Comparison of ENCODE assay signal across 13 cellular contexts in the genomic region with DNA sequence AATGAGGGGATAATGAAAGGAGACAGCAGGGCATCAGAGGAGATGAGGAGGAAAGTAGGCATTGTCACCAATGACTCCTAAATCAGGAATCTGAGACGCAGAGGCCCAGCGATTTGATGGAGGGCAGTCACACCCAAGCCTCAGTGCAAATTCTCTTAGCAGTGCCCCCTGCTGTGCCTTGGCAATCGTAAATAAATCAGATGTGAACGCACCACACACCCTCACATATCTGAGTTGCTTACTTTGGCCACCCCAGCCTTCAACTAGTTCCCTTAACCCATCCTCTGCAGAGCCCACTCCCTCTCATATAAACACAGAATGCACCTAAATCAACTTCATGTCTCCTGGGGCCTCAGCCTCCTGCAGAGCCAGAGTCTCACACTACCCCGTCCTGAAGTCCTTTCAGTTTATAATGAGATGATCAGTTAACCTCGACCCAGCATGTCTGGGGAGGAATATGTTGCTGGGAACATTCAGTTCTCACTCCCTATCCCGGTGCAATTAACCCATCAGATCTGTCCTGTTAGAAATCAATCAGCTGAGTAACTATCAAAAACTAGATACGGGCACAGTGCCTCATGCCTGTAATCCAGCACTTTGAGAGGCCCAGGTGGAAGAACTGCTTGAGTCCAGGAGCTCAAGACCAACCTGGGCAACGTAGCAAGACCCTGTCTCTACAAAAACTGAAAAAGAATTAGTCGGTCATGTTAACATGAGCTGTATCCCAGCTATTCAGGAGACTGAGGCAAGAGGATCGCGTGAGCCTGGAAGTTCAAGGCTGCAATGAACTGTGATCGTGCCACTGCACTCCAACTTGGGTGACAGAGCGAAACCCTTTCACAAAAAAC.
DNase-seq lines count a peak whose midpoint lies in the region; ATAC-seq, FAIRE-seq and TF ChIP-seq lines count a peak whose summit lies in the region.
"Had no signal": no experiment of that assay in that cellular context is flagged by ENCODE, and none has a peak within 500 bp of the region (broad histone marks: within the 10 kb centered on the region; RNA-seq: fewer than 3 reads in every experiment).

No MANE protein-coding gene starts in this region.

- no peak for TF ChIP-seq CTCF in GM13976 (IDR thresholded peaks at IDR 0.05; ENCODE audit: borderline replicate concordance, control extremely low read depth, extremely low read depth, insufficient read depth, missing control alignments)

- H3K9me3 Mint-ChIP-seq in activated naive CD8-positive, alpha-beta T cell treated with anti-CD3 and anti-CD28 coated beads for 36 hours = peaks cover 7% of the 10 kb centered on the region

- no peak for FAIRE-seq in frontal cortex (lab: Jason Lieb, UNC)

- no peak overlapping the region for H2BK120ac ChIP-seq in mesenchymal stem cell (ENCODE audit: low read depth, low read length)

- no peak overlapping the region for H3K4me3 ChIP-seq in mesenchymal stem cell (ENCODE audit: insufficient read depth in 1 of 2, low read depth in 1 of 2, low read length in 2 of 2)
- H3K4me3 ChIP-seq: cardiac muscle cell, left lung had no signal

- no peak overlapping the region for H4K91ac ChIP-seq in mesenchymal stem cell (ENCODE audit: low read length)

- H2BK12ac ChIP-seq in mesenchymal stem cell (ENCODE audit: low read length in 2 of 2) = no peak overlapping the region

- H3K79me1 ChIP-seq in mesenchymal stem cell (replicated peaks; ENCODE audit: low read length, poor library complexity, severe bottlenecking) = peaks cover 8% of the 10 kb centered on the region

- H2BK15ac ChIP-seq in mesenchymal stem cell (ENCODE audit: low read depth, poor library complexity, severe bottlenecking) = no peak overlapping the region

- H4K8ac ChIP-seq in mesenchymal stem cell (ENCODE audit: low read length) = no peak overlapping the region

- no peak overlapping the region for H2AK5ac ChIP-seq in mesenchymal stem cell (ENCODE audit: low read length, severe bottlenecking)

- in situ Hi-C loops in Caki2 (cut with HindIII; ENCODE audit: low pct_unique_long_range_greater_than_20kb, low sequenced_read_pairs) = no loop called here
- in situ Hi-C loops in GM13976 (cut with MboI; ENCODE audit: low sequenced_read_pairs, unreplicated experiment) = no loop called here

- ATAC-seq in SK-N-SH treated with all-trans-retinoic acid at 6 μM for 48 hours (peak; percentile 63), HG03354 (IDR thresholded peaks at IDR 0.05; ENCODE audit: poor library complexity, severe bottlenecking, unreplicated experiment) (no peak)
- ATAC-seq: left lung had no signal

- no peak overlapping the region for H3K4me3 Mint-ChIP-seq in activated naive CD8-positive, alpha-beta T cell treated with anti-CD3 and anti-CD28 coated beads for 36 hours
- H3K4me3 Mint-ChIP-seq: T-helper 1 cell treated with Interleukin-12 subunit alpha and Interleukin-12 subunit beta and Interleukin-4 antibody, amounts not matched to agents 30 μg/mL and 1 μg/mL, for 36 hours had no signal

- H3K4me1 Mint-ChIP-seq in activated naive CD8-positive, alpha-beta T cell treated with anti-CD3 and anti-CD28 coated beads for 36 hours = peaks cover 6% of the 10 kb centered on the region

- H3K27me3 ChIP-seq in mesenchymal stem cell (ENCODE audit: control insufficient read depth in 1 of 2, insufficient read depth in 1 of 2, low read length in 2 of 2) = no peaks in the 10 kb centered on the region
- H3K27me3 ChIP-seq: cardiac muscle cell, left lung had no signal

- H3K27ac ChIP-seq in mesenchymal stem cell (ENCODE audit: low read length, poor library complexity, severe bottlenecking) = no peak overlapping the region
- H3K27ac ChIP-seq: cardiac muscle cell, left lung had no signal

- no peak overlapping the region for H2BK5ac ChIP-seq in mesenchymal stem cell (ENCODE audit: low read depth, low read length, poor library complexity, severe bottlenecking)

- H3K4ac ChIP-seq in mesenchymal stem cell (ENCODE audit: low read depth in 1 of 2, low read length in 2 of 2) = no peak overlapping the region

- H3K18ac ChIP-seq in mesenchymal stem cell (ENCODE audit: low read depth in 1 of 2, low read length in 2 of 2) = peak overlapping the region in 1 of 2 experiments; percentile 37

- H3K9me3 ChIP-seq in mesenchymal stem cell (ENCODE audit: control insufficient read depth, low read length) = peaks cover 7% of the 10 kb centered on the region
- H3K9me3 ChIP-seq: Caco-2 had no signal

- peaks cover 0 to 3% of the 10 kb centered on the region in 2 experiments for H3K36me3 ChIP-seq in mesenchymal stem cell (ENCODE audit: control insufficient read depth in 1 of 2, insufficient read depth in 2 of 2, low read depth in 1 of 2, low read length in 2 of 2)
- H3K36me3 ChIP-seq: cardiac muscle cell, left lung had no signal

- DNase-seq in Caki2 (ENCODE audit: low read depth) (peak; percentile 10), HS-27A (ENCODE audit: low read depth) (peak; percentile 24), mesenchymal stem cell (peak; percentile 16), GM13976 (ENCODE audit: low spot score) (no peak), frontal cortex (ENCODE audit: low spot score in 2 of 2) (no peak)
- DNase-seq in activated naive CD8-positive, alpha-beta T cell treated with anti-CD3 and anti-CD28 coated beads for 36 hours = no peak
- DNase-seq: Caco-2; left lung; stimulated activated CD4-positive, alpha-beta T cell treated with anti-CD3 and anti-CD28 coated beads, Interleukin-2, amount 100 ng/mL, for 48 hours had no signal

- H3K36me3 Mint-ChIP-seq in activated naive CD8-positive, alpha-beta T cell treated with anti-CD3 and anti-CD28 coated beads for 36 hours = peaks cover 11% of the 10 kb centered on the region

- no peak overlapping the region for H3K23ac ChIP-seq in mesenchymal stem cell (ENCODE audit: low read length in 2 of 2)

- no peak overlapping the region for H3K27ac Mint-ChIP-seq in activated naive CD8-positive, alpha-beta T cell treated with anti-CD3 and anti-CD28 coated beads for 36 hours
- H3K27ac Mint-ChIP-seq: T-helper 1 cell treated with Interleukin-12 subunit alpha and Interleukin-12 subunit beta and Interleukin-4 antibody, amounts not matched to agents 30 μg/mL and 1 μg/mL, for 36 hours had no signal

- H3K14ac ChIP-seq in mesenchymal stem cell (ENCODE audit: low read length in 2 of 2) = peak overlapping the region in 1 of 2 experiments; percentile 68

- peak overlapping the region; percentile 19 for H3K4me2 ChIP-seq in mesenchymal stem cell (ENCODE audit: low read length, poor library complexity, severe bottlenecking)

- H2AFZ ChIP-seq in mesenchymal stem cell (ENCODE audit: low read depth, low read length) = no peak overlapping the region

- H3K4me1 ChIP-seq in mesenchymal stem cell (ENCODE audit: control insufficient read depth, insufficient read depth, low read depth, low read length) = peaks cover 16% of the 10 kb centered on the region

- WGBS in mesenchymal stem cell = 73% methylated on average over 14 of the region's 14 CpGs

- H3K9ac ChIP-seq in mesenchymal stem cell (ENCODE audit: low read length) = no peak overlapping the region

- H3K27me3 Mint-ChIP-seq in activated naive CD8-positive, alpha-beta T cell treated with anti-CD3 and anti-CD28 coated beads for 36 hours = no peaks in the 10 kb centered on the region

TF ChIP-seq in SK-N-SH treated with all-trans-retinoic acid at 6 μM for 48 hours, 23 proteins besides CTCF, POLR2A, EP300 and RAD21 (continues in another document):
- TF ChIP-seq, protein P1, sequence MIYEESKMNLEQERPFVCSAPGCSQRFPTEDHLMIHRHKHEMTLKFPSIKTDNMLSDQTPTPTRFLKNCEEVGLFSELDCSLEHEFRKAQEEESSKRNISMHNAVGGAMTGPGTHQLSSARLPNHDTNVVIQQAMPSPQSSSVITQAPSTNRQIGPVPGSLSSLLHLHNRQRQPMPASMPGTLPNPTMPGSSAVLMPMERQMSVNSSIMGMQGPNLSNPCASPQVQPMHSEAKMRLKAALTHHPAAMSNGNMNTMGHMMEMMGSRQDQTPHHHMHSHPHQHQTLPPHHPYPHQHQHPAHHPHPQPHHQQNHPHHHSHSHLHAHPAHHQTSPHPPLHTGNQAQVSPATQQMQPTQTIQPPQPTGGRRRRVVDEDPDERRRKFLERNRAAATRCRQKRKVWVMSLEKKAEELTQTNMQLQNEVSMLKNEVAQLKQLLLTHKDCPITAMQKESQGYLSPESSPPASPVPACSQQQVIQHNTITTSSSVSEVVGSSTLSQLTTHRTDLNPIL (CRISPR knock-in tag; IDR thresholded peaks at IDR 0.05; ENCODE audit: low read depth) = no peak
- TF ChIP-seq ISL1 (CRISPR knock-in tag; IDR thresholded peaks at IDR 0.05) = no peak
- no peak for TF ChIP-seq ZFP3 (CRISPR knock-in tag; IDR thresholded peaks at IDR 0.05)
- TF ChIP-seq ESRRG (CRISPR knock-in tag; IDR thresholded peaks at IDR 0.05) = no peak
- TF ChIP-seq TOX (CRISPR knock-in tag; IDR thresholded peaks at IDR 0.05; ENCODE audit: borderline replicate concordance) = no peak
- TF ChIP-seq, protein P2, sequence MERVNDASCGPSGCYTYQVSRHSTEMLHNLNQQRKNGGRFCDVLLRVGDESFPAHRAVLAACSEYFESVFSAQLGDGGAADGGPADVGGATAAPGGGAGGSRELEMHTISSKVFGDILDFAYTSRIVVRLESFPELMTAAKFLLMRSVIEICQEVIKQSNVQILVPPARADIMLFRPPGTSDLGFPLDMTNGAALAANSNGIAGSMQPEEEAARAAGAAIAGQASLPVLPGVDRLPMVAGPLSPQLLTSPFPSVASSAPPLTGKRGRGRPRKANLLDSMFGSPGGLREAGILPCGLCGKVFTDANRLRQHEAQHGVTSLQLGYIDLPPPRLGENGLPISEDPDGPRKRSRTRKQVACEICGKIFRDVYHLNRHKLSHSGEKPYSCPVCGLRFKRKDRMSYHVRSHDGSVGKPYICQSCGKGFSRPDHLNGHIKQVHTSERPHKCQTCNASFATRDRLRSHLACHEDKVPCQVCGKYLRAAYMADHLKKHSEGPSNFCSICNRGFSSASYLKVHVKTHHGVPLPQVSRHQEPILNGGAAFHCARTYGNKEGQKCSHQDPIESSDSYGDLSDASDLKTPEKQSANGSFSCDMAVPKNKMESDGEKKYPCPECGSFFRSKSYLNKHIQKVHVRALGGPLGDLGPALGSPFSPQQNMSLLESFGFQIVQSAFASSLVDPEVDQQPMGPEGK (CRISPR knock-in tag; IDR thresholded peaks at IDR 0.05; ENCODE audit: borderline replicate concordance) = no peak

Comparison
In these comparisons a context has a peak if more than half of its experiments do, and no peak if none do; other contexts are left out.
1. DNase-seq: peak in Caki2 (single experiment), HS-27A (single experiment) and mesenchymal stem cell (single experiment); none in GM13976 (single experiment), activated naive CD8-positive, alpha-beta T cell treated with anti-CD3 and anti-CD28 coated beads for 36 hours (single experiment) and frontal cortex (0 of 2).